ENCODE assay signal across 1 cellular context in the genomic region with DNA sequence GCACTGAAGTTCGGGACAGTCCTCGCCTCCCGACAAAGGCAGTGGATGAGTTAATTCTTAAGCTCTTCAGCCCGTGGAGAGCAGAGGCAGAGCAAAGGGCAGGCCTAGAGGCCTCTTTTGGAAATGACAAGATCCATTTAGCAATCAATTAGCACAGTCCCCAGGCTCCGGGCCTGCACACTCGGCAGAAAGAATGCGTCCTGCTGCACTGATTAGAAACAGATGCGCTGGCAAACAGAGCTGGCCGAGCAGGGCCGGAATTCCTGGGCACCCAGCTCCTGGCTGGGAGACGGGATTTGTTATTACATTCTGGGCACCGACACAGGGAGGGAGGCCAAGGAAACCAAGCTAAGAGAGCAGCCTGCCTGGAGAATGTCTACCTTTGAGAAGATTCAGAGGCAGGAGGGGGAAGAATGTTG.
TF ChIP-seq lines count a peak whose summit lies in the region.

No MANE protein-coding gene starts in this region.

TF ChIP-seq in WTC11, 78 proteins besides CTCF, POLR2A, EP300 and RAD21 (continued from another document):
- TF ChIP-seq, protein P1, sequence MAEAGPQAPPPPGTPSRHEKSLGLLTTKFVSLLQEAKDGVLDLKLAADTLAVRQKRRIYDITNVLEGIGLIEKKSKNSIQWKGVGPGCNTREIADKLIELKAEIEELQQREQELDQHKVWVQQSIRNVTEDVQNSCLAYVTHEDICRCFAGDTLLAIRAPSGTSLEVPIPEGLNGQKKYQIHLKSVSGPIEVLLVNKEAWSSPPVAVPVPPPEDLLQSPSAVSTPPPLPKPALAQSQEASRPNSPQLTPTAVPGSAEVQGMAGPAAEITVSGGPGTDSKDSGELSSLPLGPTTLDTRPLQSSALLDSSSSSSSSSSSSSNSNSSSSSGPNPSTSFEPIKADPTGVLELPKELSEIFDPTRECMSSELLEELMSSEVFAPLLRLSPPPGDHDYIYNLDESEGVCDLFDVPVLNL (CRISPR knock-in tag; IDR thresholded peaks at IDR 0.05; ENCODE audit: borderline replicate concordance, low read depth): no peak
- TF ChIP-seq, protein P2, sequence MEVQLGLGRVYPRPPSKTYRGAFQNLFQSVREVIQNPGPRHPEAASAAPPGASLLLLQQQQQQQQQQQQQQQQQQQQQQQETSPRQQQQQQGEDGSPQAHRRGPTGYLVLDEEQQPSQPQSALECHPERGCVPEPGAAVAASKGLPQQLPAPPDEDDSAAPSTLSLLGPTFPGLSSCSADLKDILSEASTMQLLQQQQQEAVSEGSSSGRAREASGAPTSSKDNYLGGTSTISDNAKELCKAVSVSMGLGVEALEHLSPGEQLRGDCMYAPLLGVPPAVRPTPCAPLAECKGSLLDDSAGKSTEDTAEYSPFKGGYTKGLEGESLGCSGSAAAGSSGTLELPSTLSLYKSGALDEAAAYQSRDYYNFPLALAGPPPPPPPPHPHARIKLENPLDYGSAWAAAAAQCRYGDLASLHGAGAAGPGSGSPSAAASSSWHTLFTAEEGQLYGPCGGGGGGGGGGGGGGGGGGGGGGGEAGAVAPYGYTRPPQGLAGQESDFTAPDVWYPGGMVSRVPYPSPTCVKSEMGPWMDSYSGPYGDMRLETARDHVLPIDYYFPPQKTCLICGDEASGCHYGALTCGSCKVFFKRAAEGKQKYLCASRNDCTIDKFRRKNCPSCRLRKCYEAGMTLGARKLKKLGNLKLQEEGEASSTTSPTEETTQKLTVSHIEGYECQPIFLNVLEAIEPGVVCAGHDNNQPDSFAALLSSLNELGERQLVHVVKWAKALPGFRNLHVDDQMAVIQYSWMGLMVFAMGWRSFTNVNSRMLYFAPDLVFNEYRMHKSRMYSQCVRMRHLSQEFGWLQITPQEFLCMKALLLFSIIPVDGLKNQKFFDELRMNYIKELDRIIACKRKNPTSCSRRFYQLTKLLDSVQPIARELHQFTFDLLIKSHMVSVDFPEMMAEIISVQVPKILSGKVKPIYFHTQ (CRISPR knock-in tag; IDR thresholded peaks at IDR 0.05): no peak
- TF ChIP-seq SOX15 (CRISPR knock-in tag; IDR thresholded peaks at IDR 0.05): no peak
- no peak for TF ChIP-seq MXD4 (CRISPR knock-in tag; IDR thresholded peaks at IDR 0.05; ENCODE audit: borderline replicate concordance)
- TF ChIP-seq SMAD4 (CRISPR knock-in tag; IDR thresholded peaks at IDR 0.05): no peak
- TF ChIP-seq, protein P3, sequence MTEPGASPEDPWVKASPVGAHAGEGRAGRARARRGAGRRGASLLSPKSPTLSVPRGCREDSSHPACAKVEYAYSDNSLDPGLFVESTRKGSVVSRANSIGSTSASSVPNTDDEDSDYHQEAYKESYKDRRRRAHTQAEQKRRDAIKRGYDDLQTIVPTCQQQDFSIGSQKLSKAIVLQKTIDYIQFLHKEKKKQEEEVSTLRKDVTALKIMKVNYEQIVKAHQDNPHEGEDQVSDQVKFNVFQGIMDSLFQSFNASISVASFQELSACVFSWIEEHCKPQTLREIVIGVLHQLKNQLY (CRISPR knock-in tag; IDR thresholded peaks at IDR 0.05): no peak
- TF ChIP-seq, protein P4, sequence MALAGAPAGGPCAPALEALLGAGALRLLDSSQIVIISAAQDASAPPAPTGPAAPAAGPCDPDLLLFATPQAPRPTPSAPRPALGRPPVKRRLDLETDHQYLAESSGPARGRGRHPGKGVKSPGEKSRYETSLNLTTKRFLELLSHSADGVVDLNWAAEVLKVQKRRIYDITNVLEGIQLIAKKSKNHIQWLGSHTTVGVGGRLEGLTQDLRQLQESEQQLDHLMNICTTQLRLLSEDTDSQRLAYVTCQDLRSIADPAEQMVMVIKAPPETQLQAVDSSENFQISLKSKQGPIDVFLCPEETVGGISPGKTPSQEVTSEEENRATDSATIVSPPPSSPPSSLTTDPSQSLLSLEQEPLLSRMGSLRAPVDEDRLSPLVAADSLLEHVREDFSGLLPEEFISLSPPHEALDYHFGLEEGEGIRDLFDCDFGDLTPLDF (CRISPR knock-in tag; IDR thresholded peaks at IDR 0.05): no peak
